9 cellular contexts compared by ENCODE assay signal in the genomic region with DNA sequence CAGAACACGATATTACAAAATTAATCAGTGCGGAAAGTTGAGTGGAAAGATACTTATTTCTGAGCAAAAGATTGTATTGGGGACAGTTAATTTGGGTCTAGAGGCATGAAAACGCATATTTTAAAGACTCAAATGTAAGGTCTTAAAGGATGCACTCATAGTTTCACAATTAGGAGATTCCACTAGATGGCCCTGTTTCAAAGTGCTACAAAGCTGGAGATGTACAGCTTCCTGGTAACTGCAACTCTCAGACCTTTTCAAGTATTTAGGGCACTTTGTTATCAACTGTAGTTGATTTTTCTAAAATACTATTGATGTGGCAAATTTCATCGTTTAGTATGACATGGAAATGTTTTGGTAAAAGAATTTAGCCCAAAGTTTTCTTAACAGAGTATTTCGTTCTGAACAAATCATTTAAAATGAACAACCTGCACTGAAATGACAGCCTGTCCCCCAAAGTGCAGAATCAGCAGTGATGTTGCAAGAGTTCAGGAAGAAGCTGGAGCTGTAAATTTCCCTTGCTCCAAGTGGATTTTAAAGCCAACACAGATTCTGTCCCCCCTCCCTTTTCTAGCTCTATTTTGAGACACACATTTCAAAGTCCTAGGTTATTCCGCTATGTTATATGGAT. TPM values are rescaled to one million over a fixed set of nuclear protein-coding genes. Genes with fewer than 3 reads are reported as not detected.
A peak's percentile ranks its signal among the peaks of the same experiment; 100 is the strongest.
DNase-seq lines count a peak whose midpoint lies in the region; ATAC-seq, FAIRE-seq and TF ChIP-seq lines count a peak whose summit lies in the region.
"Had no signal": no experiment of that assay in that cellular context is flagged by ENCODE, and none has a peak within 500 bp of the region (broad histone marks: within the 10 kb centered on the region; RNA-seq: fewer than 3 reads in every experiment).

No MANE protein-coding gene starts in this region.

- intact Hi-C loops in activated CD4-positive, alpha-beta memory T cell treated with anti-CD3 and anti-CD28 coated beads for 36 hours (cut with micrococcal nuclease): loop anchor here (1.0 to 10.0 kb wide), 3 partner anchors 116 to 379 kb away; no protein-coding TSS in a partner anchor

- no peaks in the 10 kb centered on the region for H3K9me3 Mint-ChIP-seq in activated CD4-positive, alpha-beta memory T cell treated with anti-CD3 and anti-CD28 coated beads for 36 hours

- CTCF ChIA-PET in RWPE1 (lab: Yijun Ruan, JAX): interaction anchor here (0.6 to 2.7 kb wide), 10 partner anchors 10 to 391 kb away, joined by 3 to 17 read pairs (median 4); no protein-coding TSS in a partner anchor
- CTCF ChIA-PET in activated CD4-positive, alpha-beta memory T cell treated with anti-CD3 and anti-CD28 coated beads for 36 hours (lab: Charles Lee): interaction anchor here (0.6 to 6.7 kb wide), 8 partner anchors 10 to 380 kb away, joined by 3 to 39 read pairs (median 3); no protein-coding TSS in a partner anchor

- no peaks in the 10 kb centered on the region for H4K20me1 ChIP-seq in smooth muscle cell (ENCODE audit: low read depth)

- no peak overlapping the region for H3K4me3 ChIP-seq in fibroblast of pulmonary artery (replicated peaks; ENCODE audit: low read depth, low read length)
- no peak overlapping the region for H3K4me3 ChIP-seq in smooth muscle cell

- H3K4me1 Mint-ChIP-seq in activated CD4-positive, alpha-beta memory T cell treated with anti-CD3 and anti-CD28 coated beads for 36 hours (ENCODE audit: low read depth): no peaks in the 10 kb centered on the region

- no peak overlapping the region for H2AFZ ChIP-seq in smooth muscle cell (ENCODE audit: low read depth)

- H3K4me1 ChIP-seq in smooth muscle cell (ENCODE audit: low read depth): peaks cover 6% of the 10 kb centered on the region

- ATAC-seq in GM18502 (IDR thresholded peaks at IDR 0.05; ENCODE audit: poor library complexity, unreplicated experiment): peak; percentile 72

- peak overlapping the region; percentile 5 for H3K4me2 ChIP-seq in smooth muscle cell

- no peak overlapping the region for H3K9ac ChIP-seq in smooth muscle cell (ENCODE audit: low read depth)

- DNase-seq in AG08395 (ENCODE audit: low spot score) (peak; percentile 52), HTR-8/SVneo (ENCODE audit: insufficient read length, low spot score) (peak; percentile 31), RWPE1 (ENCODE audit: low spot score) (peak; percentile 59), fibroblast of pulmonary artery (ENCODE audit: low read depth) (peak; percentile 78), smooth muscle cell (lab: John Stamatoyannopoulos, UW; ENCODE audit: unreplicated experiment) (no peak), mesenteric fat pad (ENCODE audit: low spot score) (no peak)
- no peak for DNase-seq in activated CD4-positive, alpha-beta memory T cell treated with anti-CD3 and anti-CD28 coated beads for 36 hours

- no peaks in the 10 kb centered on the region for H3F3A ChIP-seq in smooth muscle cell (ENCODE audit: low read depth)

- 45% methylated on average over 6 of the region's 6 CpGs for WGBS in smooth muscle cell (ENCODE audit: low lambda C conversion rate)

- no peaks in the 10 kb centered on the region for H3K27me3 ChIP-seq in smooth muscle cell (ENCODE audit: low read depth)

- POLR2A ChIA-PET in RWPE1 (lab: Yijun Ruan, JAX; ENCODE audit: low non-redundant PET): no interaction called here
- POLR2A ChIA-PET in activated CD4-positive, alpha-beta memory T cell treated with anti-CD3 and anti-CD28 coated beads for 36 hours (lab: Charles Lee): no interaction called here

- no peak overlapping the region for H3K4me3 Mint-ChIP-seq in activated CD4-positive, alpha-beta memory T cell treated with anti-CD3 and anti-CD28 coated beads for 36 hours

- TF ChIP-seq CTCF in RWPE1 (conservative IDR thresholded peaks at IDR 0.05; ENCODE audit: low read depth): peak; percentile 83
- peak; percentile 74 for TF ChIP-seq CTCF in fibroblast of pulmonary artery (IDR thresholded peaks at IDR 0.05; ENCODE audit: low read length, missing control alignments)
- TF ChIP-seq CTCF in smooth muscle cell (IDR thresholded peaks at IDR 0.05; ENCODE audit: borderline replicate concordance, insufficient read depth, poor library complexity, severe bottlenecking): peak; percentile 43

- H3K36me3 ChIP-seq in smooth muscle cell (ENCODE audit: low read depth): no peaks in the 10 kb centered on the region

- no peaks in the 10 kb centered on the region for H3K36me3 Mint-ChIP-seq in activated CD4-positive, alpha-beta memory T cell treated with anti-CD3 and anti-CD28 coated beads for 36 hours

- no peak for FAIRE-seq in HTR-8/SVneo (lab: Jason Lieb, UNC)
- FAIRE-seq: colon had no signal

- H3K27ac ChIP-seq in RWPE1: no peak overlapping the region
- peak overlapping the region; percentile 73 for H3K27ac ChIP-seq in smooth muscle cell (ENCODE audit: low read depth)

- peaks cover 14% of the 10 kb centered on the region for H3K27me3 Mint-ChIP-seq in activated CD4-positive, alpha-beta memory T cell treated with anti-CD3 and anti-CD28 coated beads for 36 hours

- no peaks in the 10 kb centered on the region for H3K79me2 ChIP-seq in smooth muscle cell (ENCODE audit: low read depth)

- no peak overlapping the region for H3K27ac Mint-ChIP-seq in activated CD4-positive, alpha-beta memory T cell treated with anti-CD3 and anti-CD28 coated beads for 36 hours

- H3K9me3 ChIP-seq in smooth muscle cell (replicated peaks; ENCODE audit: low read depth): no peaks in the 10 kb centered on the region

RNA-seq across cellular contexts. Expression of gene NDUFB6, which starts 16.2 kb away (rescaled TPM):
- 114 and 172 TPM in 2 replicates for total RNA-seq in smooth muscle cell
- polyA plus RNA-seq in smooth muscle cell: 149 and 162 TPM in 2 replicates
- total RNA-seq in activated CD4-positive, alpha-beta memory T cell treated with anti-CD3 and anti-CD28 coated beads for 36 hours: 10 to 100 TPM; 75.7 to 77.1 TPM
- 41.9 TPM for total RNA-seq in mesenteric fat pad

RNA-seq across cellular contexts. Expression of gene TOPORS, which starts 36.8 kb away (rescaled TPM):
- 25.3 and 34.1 TPM in 2 replicates for total RNA-seq in smooth muscle cell
- polyA plus RNA-seq in smooth muscle cell: 13.9 and 14.2 TPM in 2 replicates
- total RNA-seq in activated CD4-positive, alpha-beta memory T cell treated with anti-CD3 and anti-CD28 coated beads for 36 hours: 10 to 100 TPM; 14.8 to 15.4 TPM
- 13.2 TPM for total RNA-seq in mesenteric fat pad

RNA-seq across cellular contexts. Expression of gene SMIM27, which starts 37.1 kb away (rescaled TPM):
- total RNA-seq in smooth muscle cell: 2.9 and 3.5 TPM in 2 replicates
- polyA plus RNA-seq in smooth muscle cell: 36.6 and 38.9 TPM in 2 replicates
- 10 to 100 TPM; 18.5 to 19.5 TPM for total RNA-seq in activated CD4-positive, alpha-beta memory T cell treated with anti-CD3 and anti-CD28 coated beads for 36 hours
- total RNA-seq in mesenteric fat pad: 8.1 TPM

RNA-seq across cellular contexts. Expression of gene TAF1L, which starts 46.3 kb away (rescaled TPM):
- total RNA-seq in smooth muscle cell (not detected in 2 replicates), mesenteric fat pad (not detected)
- polyA plus RNA-seq in smooth muscle cell: 0.02 TPM in 1 of 2 replicates, not detected in the other
- total RNA-seq in activated CD4-positive, alpha-beta memory T cell treated with anti-CD3 and anti-CD28 coated beads for 36 hours: under 1 TPM in 1 of 2 experiments, not detected in 1; 0.05 TPM

Comparison
In these comparisons a context has a peak if more than half of its experiments do, and no peak if none do; other contexts are left out.
1. DNase-seq: peak in AG08395 (single experiment), HTR-8/SVneo (single experiment), RWPE1 (single experiment) and fibroblast of pulmonary artery (single experiment); none in smooth muscle cell (single experiment), activated CD4-positive, alpha-beta memory T cell treated with anti-CD3 and anti-CD28 coated beads for 36 hours (single experiment) and mesenteric fat pad (single experiment).
2. Peak in every context shown above with its lines, with median percentiles within 50 percentile points of each other: CTCF ChIP-seq.